ENCODE assay signal across 8 cellular contexts in genomic region chr15:98647774-98648653, GRCh38. TPM values are rescaled to one million over a fixed set of nuclear protein-coding genes. Genes with fewer than 3 reads are reported as not detected.
DNase-seq lines count a peak whose midpoint lies in the region; ATAC-seq and TF ChIP-seq lines count a peak whose summit lies in the region.

Gene IGF1R, plus strand, starts transcription at chr15:98648539. Its CDS starts 1,043 bp downstream, at chr15:98649582.

- no peaks in the 10 kb centered on the region for H3K9me3 Mint-ChIP-seq in activated CD8-positive, alpha-beta T cell treated with anti-CD3 and anti-CD28 coated beads for 36 hours

- peaks cover 8% of the 10 kb centered on the region for H3K36me3 Mint-ChIP-seq in activated CD8-positive, alpha-beta T cell treated with anti-CD3 and anti-CD28 coated beads for 36 hours (ENCODE audit: low read depth)

- no peaks in the 10 kb centered on the region for H3K4me1 ChIP-seq in BE2C

- CTCF ChIA-PET in activated CD8-positive, alpha-beta T cell treated with anti-CD3 and anti-CD28 coated beads for 36 hours (lab: Charles Lee): interaction anchor here (0.6 to 3.8 kb wide), 8 partner anchors 11 to 206 kb away, joined by 3 to 28 read pairs (median 4); no protein-coding TSS in a partner anchor

- intact Hi-C loops in activated CD8-positive, alpha-beta T cell treated with anti-CD3 and anti-CD28 coated beads for 36 hours (cut with micrococcal nuclease): no loop called here

- H3K36me3 ChIP-seq in BE2C: peaks cover 10% of the 10 kb centered on the region

- ATAC-seq in GM19328 (IDR thresholded peaks at IDR 0.05; ENCODE audit: unreplicated experiment): peak; percentile 60
- peak; percentile 69 for ATAC-seq in HG03457 (IDR thresholded peaks at IDR 0.05; ENCODE audit: unreplicated experiment)
- peak; percentile 74 for ATAC-seq in activated CD8-positive, alpha-beta T cell treated with anti-CD3 and anti-CD28 coated beads for 36 hours

- H3K4me3 ChIP-seq in BE2C (ENCODE audit: low read depth, low read length): peak within 1 kb of the TSS; percentile 95

- peaks cover 23% of the 10 kb centered on the region for H3K4me1 Mint-ChIP-seq in activated CD8-positive, alpha-beta T cell treated with anti-CD3 and anti-CD28 coated beads for 36 hours (ENCODE audit: low read depth)

- H3K27me3 Mint-ChIP-seq in activated CD8-positive, alpha-beta T cell treated with anti-CD3 and anti-CD28 coated beads for 36 hours: peaks cover 15% of the 10 kb centered on the region

- POLR2A ChIA-PET in activated CD8-positive, alpha-beta T cell treated with anti-CD3 and anti-CD28 coated beads for 36 hours (lab: Charles Lee): interaction anchor here (0.6 to 2.0 kb wide), 7 partner anchors 11 to 208 kb away, joined by 3 to 8 read pairs (median 4); no protein-coding TSS in a partner anchor

- peak within 1 kb of the TSS; percentile 93 for H3K4me3 Mint-ChIP-seq in activated CD8-positive, alpha-beta T cell treated with anti-CD3 and anti-CD28 coated beads for 36 hours

- peak; percentile 90 for DNase-seq in BE2C
- DNase-seq in NCI-H774 (lab: John Stamatoyannopoulos, UW): peak; percentile 86
- DNase-seq in activated CD8-positive, alpha-beta T cell treated with anti-CD3 and anti-CD28 coated beads for 36 hours: peak; percentile 83
- peak; percentile 77 for DNase-seq in effector CD8-positive, alpha-beta T cell (lab: John Stamatoyannopoulos, UW)
- DNase-seq in lung microvascular endothelial cell (ENCODE audit: low read depth in 2 of 2): peak; percentile 92 to 94
- DNase-seq in stimulated activated CD4-positive, alpha-beta T cell treated with anti-CD3 and anti-CD28 coated beads, TNF-alpha, amount 100 ng/mL, for 24 hours (ENCODE audit: low read depth in 3 of 3): peak; percentile 69 to 82 (median 78)

- no peak for TF ChIP-seq CTCF in BE2C (IDR thresholded peaks at IDR 0.05; ENCODE audit: low read depth, low read length)
- TF ChIP-seq CTCF in activated CD8-positive, alpha-beta T cell treated with anti-CD3 and anti-CD28 coated beads for 36 hours (IDR thresholded peaks at IDR 0.05): no peak

- no peaks in the 10 kb centered on the region; the same call in 1 of the 2 replicates for H3K9me3 ChIP-seq in BE2C

- H3K27me3 ChIP-seq in BE2C: peaks cover 42% of the 10 kb centered on the region

- peak within 1 kb of the TSS; percentile 90 for H3K27ac Mint-ChIP-seq in activated CD8-positive, alpha-beta T cell treated with anti-CD3 and anti-CD28 coated beads for 36 hours

RNA-seq across cellular contexts. Expression of gene IGF1R, which starts in this region (rescaled TPM):
- 42.3 TPM for polyA plus RNA-seq in BE2C (2012; ENCODE audit: insufficient read depth, insufficient read length, low read depth)
- total RNA-seq in activated CD8-positive, alpha-beta T cell treated with anti-CD3 and anti-CD28 coated beads for 36 hours: 10 to 100 TPM; 22.8 to 24.7 TPM
- total RNA-seq in lung microvascular endothelial cell: 13.5 and 20.4 TPM in 2 replicates

Comparison
In these comparisons a context has a peak if more than half of its experiments do, and no peak if none do; other contexts are left out.
1. Peak in every context shown above with its lines: DNase-seq, ATAC-seq and H3K4me3 ChIP-seq.